Comparison of ENCODE assay signal across 21 cellular contexts in genomic region chr19:19588546-19588945, GRCh38. TPM values are rescaled to one million over a fixed set of nuclear protein-coding genes. Genes with fewer than 3 reads are reported as not detected.
DNase-seq lines count a peak whose midpoint lies in the region; ATAC-seq, FAIRE-seq and TF ChIP-seq lines count a peak whose summit lies in the region.
"Had no signal": no experiment of that assay in that cellular context is flagged by ENCODE, and none has a peak within 500 bp of the region (broad histone marks: within the 10 kb centered on the region; RNA-seq: fewer than 3 reads in every experiment).

No MANE protein-coding gene starts in this region.

- no peaks in the 10 kb centered on the region for H3K27me3 ChIP-seq in CD4-positive, CD25-positive, alpha-beta regulatory T cell (ENCODE audit: control insufficient read depth, insufficient read depth, low read length)
- no peaks in the 10 kb centered on the region for H3K27me3 ChIP-seq in foreskin keratinocyte
- H3K27me3 ChIP-seq: ascending aorta, colonic mucosa, Peyer's patch, right lobe of liver, testis had no signal

- DNase-seq in CD4-positive, CD25-positive, alpha-beta regulatory T cell: no peak
- DNase-seq in H54 (ENCODE audit: insufficient read length, low spot score): peak; percentile 41
- DNase-seq in foreskin keratinocyte: peak in 1 of 2 donors; percentile 78
- DNase-seq in activated gamma-delta T cell treated with Interleukin-2 at 50 U/mL for 16 hours: no peak
- DNase-seq: colonic mucosa; islet precursor cell; NCI-H2107; NCI-H748 treated with DMSO at 0.1 percent for 48 hours; occipital lobe; Peyer's patch; right lobe of liver; stimulated activated CD4-positive, alpha-beta T cell treated with anti-CD3 and anti-CD28 coated beads, Interleukin-1b, Interleukin-23, amount 100 ng/mL, for 48 hours; testis; WERI-Rb-1 had no signal

- peaks cover 8 to 58% (median 24%) of the 10 kb centered on the region in 4 donors for H3K4me1 Mint-ChIP-seq in CD4-positive, CD25-positive, alpha-beta regulatory T cell
- peaks cover 45% of the 10 kb centered on the region for H3K4me1 Mint-ChIP-seq in activated T-helper 17 cell treated with anti-CD3 and anti-CD28 coated beads, Interleukin-2, amount 50 U/mL, for 72 hours

- H3K4me1 ChIP-seq in CD4-positive, CD25-positive, alpha-beta regulatory T cell (ENCODE audit: control insufficient read depth, insufficient read depth, low read length, poor library complexity, severe bottlenecking): peaks cover 24% of the 10 kb centered on the region
- H3K4me1 ChIP-seq in foreskin keratinocyte: peaks cover 12% of the 10 kb centered on the region
- H3K4me1 ChIP-seq: ascending aorta, colonic mucosa, right lobe of liver, testis had no signal

- TF ChIP-seq CTCF in foreskin keratinocyte (conservative IDR thresholded peaks at IDR 0.05): no peak

- no peaks in the 10 kb centered on the region for H3K9me3 ChIP-seq in CD4-positive, CD25-positive, alpha-beta regulatory T cell (ENCODE audit: control insufficient read depth in 2 of 2, low read length in 2 of 2)
- H3K9me3 ChIP-seq: ascending aorta, colonic mucosa, Peyer's patch, right lobe of liver, testis had no signal

- H3K36me3 Mint-ChIP-seq in CD4-positive, CD25-positive, alpha-beta regulatory T cell: peaks cover 36% of the 10 kb centered on the region
- H3K36me3 Mint-ChIP-seq in activated T-helper 17 cell treated with anti-CD3 and anti-CD28 coated beads, Interleukin-2, amount 50 U/mL, for 72 hours (ENCODE audit: low read depth): peaks cover 92% of the 10 kb centered on the region
- H3K36me3 Mint-ChIP-seq: CD14-positive monocyte had no signal

- ATAC-seq in CD4-positive, CD25-positive, alpha-beta regulatory T cell (ENCODE audit: low read depth in 2 of 2): no peak
- no peak for ATAC-seq in activated T-helper 17 cell treated with anti-CD3 and anti-CD28 coated beads, Interleukin-2, amount 50 U/mL, for 72 hours (replicated peaks)
- ATAC-seq in foreskin keratinocyte (peak; percentile 51), HG02970 (IDR thresholded peaks at IDR 0.05; ENCODE audit: low FRiP score, unreplicated experiment) (no peak), HG02610 (IDR thresholded peaks at IDR 0.05; ENCODE audit: unreplicated experiment) (no peak)
- ATAC-seq: right lobe of liver had no signal

- H3K36me3 ChIP-seq in CD4-positive, CD25-positive, alpha-beta regulatory T cell (ENCODE audit: control insufficient read depth, insufficient read depth, low read length): peaks cover 14% of the 10 kb centered on the region
- H3K36me3 ChIP-seq: ascending aorta, colonic mucosa, Peyer's patch, right lobe of liver, WERI-Rb-1 had no signal

- no peaks in the 10 kb centered on the region for H3K27me3 Mint-ChIP-seq in CD4-positive, CD25-positive, alpha-beta regulatory T cell
- H3K27me3 Mint-ChIP-seq in activated T-helper 17 cell treated with anti-CD3 and anti-CD28 coated beads, Interleukin-2, amount 50 U/mL, for 72 hours: no peaks in the 10 kb centered on the region

- FAIRE-seq in H54 (lab: Jason Lieb, UNC): no peak
- FAIRE-seq: endothelial cell of umbilical vein, GM12891 had no signal

- H3K4me3 Mint-ChIP-seq in CD4-positive, CD25-positive, alpha-beta regulatory T cell: peak overlapping the region in 2 of 4 donors; percentile 51 to 52
- peak overlapping the region; percentile 75 for H3K4me3 Mint-ChIP-seq in activated T-helper 17 cell treated with anti-CD3 and anti-CD28 coated beads, Interleukin-2, amount 50 U/mL, for 72 hours
- H3K4me3 Mint-ChIP-seq: CD14-positive monocyte had no signal

- no peak overlapping the region for H3K27ac ChIP-seq in CD4-positive, CD25-positive, alpha-beta regulatory T cell (ENCODE audit: insufficient read depth, low read length, poor library complexity, severe bottlenecking)
- H3K27ac ChIP-seq in foreskin keratinocyte: no peak overlapping the region
- H3K27ac ChIP-seq: ascending aorta, colonic mucosa, right lobe of liver, testis, WERI-Rb-1 had no signal

- H3K27ac Mint-ChIP-seq in CD4-positive, CD25-positive, alpha-beta regulatory T cell: peak overlapping the region; percentile 62 to 71 (median 70)
- peak overlapping the region; percentile 94 for H3K27ac Mint-ChIP-seq in activated T-helper 17 cell treated with anti-CD3 and anti-CD28 coated beads, Interleukin-2, amount 50 U/mL, for 72 hours

- no peaks in the 10 kb centered on the region for H3K9me3 Mint-ChIP-seq in CD4-positive, CD25-positive, alpha-beta regulatory T cell
- H3K9me3 Mint-ChIP-seq in activated T-helper 17 cell treated with anti-CD3 and anti-CD28 coated beads, Interleukin-2, amount 50 U/mL, for 72 hours: no peaks in the 10 kb centered on the region

- H3K4me3 ChIP-seq in CD4-positive, CD25-positive, alpha-beta regulatory T cell (ENCODE audit: low read depth, low read length): no peak overlapping the region
- H3K4me3 ChIP-seq: ascending aorta, colonic mucosa, Peyer's patch, right lobe of liver, testis had no signal

- no peak for TF ChIP-seq POLR2A in H54 (IDR thresholded peaks at IDR 0.05; ENCODE audit: low read depth, low read length)

RNA-seq across cellular contexts. Expression of gene PBX4, which starts 29.9 kb away (rescaled TPM):
- total RNA-seq in CD4-positive, CD25-positive, alpha-beta regulatory T cell: 85.3 TPM
- 1 to 10 TPM; 4.1 to 7.2 (median 5.9) TPM for polyA plus RNA-seq in CD4-positive, CD25-positive, alpha-beta regulatory T cell
- 100 to 1,000 TPM in 1 of 2 donors, 10 to 100 TPM in 1; 63.9 to 101 TPM for total RNA-seq in activated T-helper 17 cell treated with anti-CD3 and anti-CD28 coated beads, Interleukin-2, amount 50 U/mL, for 72 hours
- 1.9 and 2.3 TPM in 2 replicates for total RNA-seq in foreskin keratinocyte
- 3.1 and 3.2 TPM in 2 replicates for polyA plus RNA-seq in foreskin keratinocyte
- total RNA-seq: ascending aorta, endothelial cell of umbilical vein had no signal
- polyA plus RNA-seq: CD14-positive monocyte, endothelial cell of umbilical vein had no signal

RNA-seq across cellular contexts. Expression of gene LPAR2, which starts 39.5 kb away (rescaled TPM):
- total RNA-seq in CD4-positive, CD25-positive, alpha-beta regulatory T cell: 120 TPM
- 10 to 100 TPM; 29.9 to 48.5 (median 40.4) TPM for polyA plus RNA-seq in CD4-positive, CD25-positive, alpha-beta regulatory T cell
- total RNA-seq in activated T-helper 17 cell treated with anti-CD3 and anti-CD28 coated beads, Interleukin-2, amount 50 U/mL, for 72 hours: 10 to 100 TPM; 46.3 to 85.6 TPM
- 12.6 and 15.1 TPM in 2 replicates for total RNA-seq in foreskin keratinocyte
- polyA plus RNA-seq in foreskin keratinocyte: 16.5 and 19.6 TPM in 2 replicates

RNA-seq across cellular contexts. Expression of gene CILP2, which starts 50.5 kb away (rescaled TPM):
- total RNA-seq in CD4-positive, CD25-positive, alpha-beta regulatory T cell: 0.42 TPM
- under 1 TPM in 3 of 4 donors, not detected in 1; 0.09 to 0.42 (median 0.21) TPM for polyA plus RNA-seq in CD4-positive, CD25-positive, alpha-beta regulatory T cell
- total RNA-seq in activated T-helper 17 cell treated with anti-CD3 and anti-CD28 coated beads, Interleukin-2, amount 50 U/mL, for 72 hours: under 1 TPM; 0.26 to 0.97 TPM
- 0.21 and 0.24 TPM in 2 replicates for total RNA-seq in foreskin keratinocyte
- 0.08 and 0.12 TPM in 2 replicates for polyA plus RNA-seq in foreskin keratinocyte
- total RNA-seq: ascending aorta, endothelial cell of umbilical vein, Peyer's patch had no signal
- polyA plus RNA-seq: CD14-positive monocyte had no signal

RNA-seq across cellular contexts. Expression of gene GMIP, which starts 54.9 kb away (rescaled TPM):
- total RNA-seq in CD4-positive, CD25-positive, alpha-beta regulatory T cell: 155 TPM
- polyA plus RNA-seq in CD4-positive, CD25-positive, alpha-beta regulatory T cell: 10 to 100 TPM; 42.1 to 51.0 (median 45.7) TPM
- 100 to 1,000 TPM in 1 of 2 donors, 10 to 100 TPM in 1; 79.9 to 100 TPM for total RNA-seq in activated T-helper 17 cell treated with anti-CD3 and anti-CD28 coated beads, Interleukin-2, amount 50 U/mL, for 72 hours
- total RNA-seq in foreskin keratinocyte: 8.0 TPM in 2 replicates
- polyA plus RNA-seq in foreskin keratinocyte: 6.9 and 8.2 TPM in 2 replicates

RNA-seq across cellular contexts. Expression of gene YJEFN3, which starts 59.8 kb away (rescaled TPM):
- 6.6 TPM for total RNA-seq in CD4-positive, CD25-positive, alpha-beta regulatory T cell
- not detected for polyA plus RNA-seq in CD4-positive, CD25-positive, alpha-beta regulatory T cell
- total RNA-seq in activated T-helper 17 cell treated with anti-CD3 and anti-CD28 coated beads, Interleukin-2, amount 50 U/mL, for 72 hours: 10 to 100 TPM in 1 of 2 donors, 1 to 10 TPM in 1; 6.7 to 10.3 TPM
- 0.35 and 0.51 TPM in 2 replicates for total RNA-seq in foreskin keratinocyte
- 0.65 and 0.66 TPM in 2 replicates for polyA plus RNA-seq in foreskin keratinocyte
- polyA plus RNA-seq: CD14-positive monocyte had no signal

Comparison
In these comparisons a context has a peak if more than half of its experiments do, and no peak if none do; other contexts are left out.
1. RNA of gene PBX4, which starts 29.9 kb away (total RNA-seq): 63.9 to 101 TPM in activated T-helper 17 cell treated with anti-CD3 and anti-CD28 coated beads, Interleukin-2, amount 50 U/mL, for 72 hours and 85.3 TPM in CD4-positive, CD25-positive, alpha-beta regulatory T cell (single experiment); 1.9 to 2.3 TPM in foreskin keratinocyte; every median in the first group is over 10 times any median in the second.